In genomic region chr14:52267501-52268190, GRCh38 we compare ENCODE assay signal across 8 cellular contexts. TPM values are rescaled to one million over a fixed set of nuclear protein-coding genes. Genes with fewer than 3 reads are reported as not detected.
DNase-seq lines count a peak whose midpoint lies in the region; ATAC-seq and TF ChIP-seq lines count a peak whose summit lies in the region.

A gene with protein sequence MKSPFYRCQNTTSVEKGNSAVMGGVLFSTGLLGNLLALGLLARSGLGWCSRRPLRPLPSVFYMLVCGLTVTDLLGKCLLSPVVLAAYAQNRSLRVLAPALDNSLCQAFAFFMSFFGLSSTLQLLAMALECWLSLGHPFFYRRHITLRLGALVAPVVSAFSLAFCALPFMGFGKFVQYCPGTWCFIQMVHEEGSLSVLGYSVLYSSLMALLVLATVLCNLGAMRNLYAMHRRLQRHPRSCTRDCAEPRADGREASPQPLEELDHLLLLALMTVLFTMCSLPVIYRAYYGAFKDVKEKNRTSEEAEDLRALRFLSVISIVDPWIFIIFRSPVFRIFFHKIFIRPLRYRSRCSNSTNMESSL (plus strand): TSS chr14:52267698. CDS start chr14:52267815, 117 bp downstream.

- CTCF ChIA-PET in activated CD4-positive, alpha-beta memory T cell treated with anti-CD3 and anti-CD28 coated beads, Interleukin-2, amount 10 ng/mL, durations not matched to agents 7 days and 5 days (lab: Charles Lee), result no interaction called here

- no peak within 1 kb of the TSS for H3K27ac Mint-ChIP-seq in activated CD4-positive, alpha-beta memory T cell treated with anti-CD3 and anti-CD28 coated beads, Interleukin-2, amount 10 ng/mL, durations not matched to agents 7 days and 5 days

- no peak within 1 kb of the TSS for H2AFZ ChIP-seq in neural cell (ENCODE audit: low read depth, low read length)

- no peaks in the 10 kb centered on the region for H4K20me1 ChIP-seq in neural cell (ENCODE audit: insufficient read depth)

- no peak within 1 kb of the TSS for H3K27ac ChIP-seq in neural cell (ENCODE audit: low read length)

- no peak for TF ChIP-seq RAD21 in neural cell (conservative IDR thresholded peaks at IDR 0.05)

- no peak within 1 kb of the TSS for H3K4me2 ChIP-seq in neural cell (ENCODE audit: low read length)

- TF ChIP-seq EP300 in neural cell (conservative IDR thresholded peaks at IDR 0.05; ENCODE audit: poor library complexity, severe bottlenecking), result no peak

- peaks cover 54% of the 10 kb centered on the region for H3K27me3 ChIP-seq in neural cell (ENCODE audit: insufficient read depth, low read depth, low read length)

- H3K9me3 Mint-ChIP-seq in activated CD4-positive, alpha-beta memory T cell treated with anti-CD3 and anti-CD28 coated beads, Interleukin-2, amount 10 ng/mL, durations not matched to agents 7 days and 5 days, result no peaks in the 10 kb centered on the region

- H3K9me3 ChIP-seq in neural cell (ENCODE audit: low read length), result no peaks in the 10 kb centered on the region

- TF ChIP-seq CTCF in neural cell (IDR thresholded peaks at IDR 0.05; ENCODE audit: poor library complexity, severe bottlenecking), result no peak
- no peak for TF ChIP-seq CTCF in GM13977 (IDR thresholded peaks at IDR 0.05; ENCODE audit: extremely low read depth, insufficient read depth, missing control alignments)

- no peak within 1 kb of the TSS for H3K9ac ChIP-seq in neural cell (ENCODE audit: low read length)

- H3K36me3 Mint-ChIP-seq in activated CD4-positive, alpha-beta memory T cell treated with anti-CD3 and anti-CD28 coated beads, Interleukin-2, amount 10 ng/mL, durations not matched to agents 7 days and 5 days (ENCODE audit: low read depth), result peaks cover 16% of the 10 kb centered on the region

- no peaks in the 10 kb centered on the region for H3F3A ChIP-seq in neural cell (ENCODE audit: insufficient read depth, low read length, poor library complexity, severe bottlenecking)

- peaks cover 47% of the 10 kb centered on the region for H3K4me1 Mint-ChIP-seq in activated CD4-positive, alpha-beta memory T cell treated with anti-CD3 and anti-CD28 coated beads, Interleukin-2, amount 10 ng/mL, durations not matched to agents 7 days and 5 days

- H3K9me2 ChIP-seq in neural cell (ENCODE audit: insufficient read depth, low read length), result no peaks in the 10 kb centered on the region

- H3K27me3 Mint-ChIP-seq in activated CD4-positive, alpha-beta memory T cell treated with anti-CD3 and anti-CD28 coated beads, Interleukin-2, amount 10 ng/mL, durations not matched to agents 7 days and 5 days, result peaks cover 55% of the 10 kb centered on the region

- in situ Hi-C loops in GM13977 (cut with MboI; ENCODE audit: low pct_unique_long_range_greater_than_20kb, low sequenced_read_pairs, unreplicated experiment), result no loop called here

- POLR2A ChIA-PET in activated CD4-positive, alpha-beta memory T cell treated with anti-CD3 and anti-CD28 coated beads, Interleukin-2, amount 10 ng/mL, durations not matched to agents 7 days and 5 days (lab: Charles Lee), result interaction anchor here (1.0 to 1.6 kb wide), 3 partner anchors 9 to 22 kb away, joined by 3 to 4 read pairs (median 3); no protein-coding TSS in a partner anchor

- H3K4me3 ChIP-seq in neural cell (ENCODE audit: low read length), result peak within 1 kb of the TSS; percentile 66

- no peak for ATAC-seq in HG02970 (IDR thresholded peaks at IDR 0.05; ENCODE audit: low FRiP score, unreplicated experiment)

- DNase-seq in EL (peak; percentile 21), fibroblast of gingiva (ENCODE audit: low read depth) (peak; percentile 5), mucosa of gallbladder (ENCODE audit: low spot score) (no peak), GM13977 (ENCODE audit: low spot score) (no peak), NCI-H128 (lab: John Stamatoyannopoulos, UW; ENCODE audit: unreplicated experiment) (no peak)
- DNase-seq in activated CD4-positive, alpha-beta memory T cell treated with anti-CD3 and anti-CD28 coated beads, Interleukin-2, amount 10 ng/mL, durations not matched to agents 7 days and 5 days, result peak; percentile 28

- no peaks in the 10 kb centered on the region for H3K79me2 ChIP-seq in neural cell (replicated peaks; ENCODE audit: insufficient read depth, low read length)

- H3K4me3 Mint-ChIP-seq in activated CD4-positive, alpha-beta memory T cell treated with anti-CD3 and anti-CD28 coated beads, Interleukin-2, amount 10 ng/mL, durations not matched to agents 7 days and 5 days, result peak within 1 kb of the TSS; percentile 77

- no peaks in the 10 kb centered on the region for H3K36me3 ChIP-seq in neural cell (ENCODE audit: insufficient read depth, low read length)

TF ChIP-seq in neural cell, 6 proteins besides CTCF, POLR2A, EP300 and RAD21:
- TF ChIP-seq EZH2 (IDR thresholded peaks at IDR 0.05; ENCODE audit: borderline replicate concordance, insufficient read depth, low read length, poor library complexity, severe bottlenecking) (peak; percentile 55), SMC3 (conservative IDR thresholded peaks at IDR 0.05; ENCODE audit: poor library complexity) (no peak)

RNA-seq across cellular contexts. Expression of the gene that starts here (rescaled TPM):
- total RNA-seq in activated CD4-positive, alpha-beta memory T cell treated with anti-CD3 and anti-CD28 coated beads, Interleukin-2, amount 10 ng/mL, durations not matched to agents 7 days and 5 days, result under 1 TPM; 0.25 to 0.38 TPM
- 0.10 TPM in 1 of 2 replicates, not detected in the other for polyA plus RNA-seq in neural cell
- polyA minus RNA-seq in neural cell, result not detected in 2 replicates
- total RNA-seq in mucosa of gallbladder, result 2.8 TPM

Comparison
In these comparisons a context has a peak if more than half of its experiments do, and no peak if none do; other contexts are left out.
1. Peak in DNase-seq in activated CD4-positive, alpha-beta memory T cell treated with anti-CD3 and anti-CD28 coated beads, Interleukin-2, amount 10 ng/mL, durations not matched to agents 7 days and 5 days; RNA of the gene not detected or under 1 TPM.
2. DNase-seq: peak in EL (single experiment) and fibroblast of gingiva (single experiment); none in mucosa of gallbladder (single experiment), GM13977 (single experiment) and NCI-H128 (single experiment).